ENCODE assay signal across 8 cellular contexts in genomic region chr19:41327499-41328156, GRCh38. TPM values are rescaled to one million over a fixed set of nuclear protein-coding genes. Genes with fewer than 3 reads are reported as not detected.
DNase-seq lines count a peak whose midpoint lies in the region; ATAC-seq and TF ChIP-seq lines count a peak whose summit lies in the region.

No MANE protein-coding gene starts in this region.

- CTCF ChIA-PET in PC-9 (lab: Charles Lee), result interaction anchor here (0.5 kb wide), 1 partner anchor 124 kb away, joined by 6 read pairs; no protein-coding TSS in a partner anchor

- no peaks in the 10 kb centered on the region for H3K9me3 ChIP-seq in PC-9 (ENCODE audit: insufficient read depth, low read depth)

- DNase-seq in PC-9, result peak; percentile 65 to 92
- DNase-seq in activated effector memory CD4-positive, alpha-beta T cell treated with Interleukin-2 at 50 U/mL for 16 hours, result peak; percentile 75
- DNase-seq in cardiac septum (ENCODE audit: low spot score), result peak; percentile 91
- DNase-seq in sciatic nerve (ENCODE audit: low spot score), result peak; percentile 76
- DNase-seq in HCEC 1CT, result no peak
- no peak for DNase-seq in retina

- H3K27ac ChIP-seq in PC-9, result no peak overlapping the region

- peaks cover 23% of the 10 kb centered on the region for H3F3A ChIP-seq in PC-9 (ENCODE audit: insufficient read depth, low read depth)

- no peaks in the 10 kb centered on the region for H3K27me3 ChIP-seq in PC-9 (ENCODE audit: insufficient read depth, low read depth)

- peaks cover 16% of the 10 kb centered on the region for H3K4me1 ChIP-seq in PC-9 (replicated peaks; ENCODE audit: insufficient read depth)

- TF ChIP-seq CTCF in PC-9 (conservative IDR thresholded peaks at IDR 0.05), result no peak

- no peaks in the 10 kb centered on the region for H3K9me2 ChIP-seq in PC-9 (ENCODE audit: insufficient read depth)

- H3K4me2 ChIP-seq in PC-9, result peak overlapping the region; percentile 60

- peak overlapping the region; percentile 30; the same call in 1 of the 2 replicates for H3K4me3 ChIP-seq in PC-9

- intact Hi-C loops in PC-9 (cut with micrococcal nuclease; ENCODE audit: unreplicated experiment) (loop anchor here (2.0 to 10.0 kb wide), 2 partner anchors 25 to 247 kb away; partner anchors contain the start of genes CEACAM21 and TGFB1), cardiac septum (cut with DNase I) (loop anchor here (2.0 to 5.0 kb wide), 2 partner anchors 25 to 100 kb away; partner anchors contain the start of genes B3GNT8 and TGFB1), sciatic nerve (cut with DNase I) (no loop called here)

- peak; percentile 48 for ATAC-seq in GM18520 (IDR thresholded peaks at IDR 0.05; ENCODE audit: unreplicated experiment)
- peak; percentile 51 for ATAC-seq in HG02763 (IDR thresholded peaks at IDR 0.05; ENCODE audit: unreplicated experiment)
- peak; percentile 29 for ATAC-seq in sciatic nerve

- BruUV-seq in PC-9 (replicated peaks; lab: Mats Ljungman, UMichigan), result no TSS peak

- H4K20me1 ChIP-seq in PC-9 (ENCODE audit: insufficient read depth), result no peaks in the 10 kb centered on the region

- H2AFZ ChIP-seq in PC-9, result no peak overlapping the region

- POLR2A ChIA-PET in PC-9 (lab: Charles Lee; ENCODE audit: unreplicated experiment), result interaction anchor here (0.5 kb wide), 3 partner anchors 36 to 64 kb away, joined by 3 to 22 read pairs (median 5); partner anchors contain the start of gene B9D2

- H3K36me3 ChIP-seq in PC-9 (ENCODE audit: low read depth), result no peaks in the 10 kb centered on the region

- H3K79me2 ChIP-seq in PC-9 (ENCODE audit: low read depth), result no peaks in the 10 kb centered on the region

RNA-seq across cellular contexts. Expression of gene CCDC97, which starts 17.7 kb away (rescaled TPM):
- total RNA-seq in PC-9 (2021) (24.1 and 26.4 TPM in 2 replicates), cardiac septum (17.0 TPM), sciatic nerve (29.8 TPM)

RNA-seq across cellular contexts. Expression of gene TGFB1, which starts 26.1 kb away (rescaled TPM):
- total RNA-seq in PC-9 (2021) (67.9 and 74.9 TPM in 2 replicates), cardiac septum (26.4 TPM), sciatic nerve (33.7 TPM)

RNA-seq across cellular contexts. Expression of gene B9D2, which starts 36.3 kb away (rescaled TPM):
- total RNA-seq in PC-9 (2021), result 8.0 and 10.8 TPM in 2 replicates
- 1.9 TPM for total RNA-seq in cardiac septum
- total RNA-seq in sciatic nerve, result 4.1 TPM

RNA-seq across cellular contexts. Expression of gene TMEM91, which starts 48.7 kb away (rescaled TPM):
- total RNA-seq in PC-9 (2021) (21.9 and 31.0 TPM in 2 replicates), cardiac septum (2.9 TPM), sciatic nerve (23.5 TPM)

Comparison
In these comparisons a context has a peak if more than half of its experiments do, and no peak if none do; other contexts are left out.
1. DNase-seq: peak in PC-9 (2 of 2), activated effector memory CD4-positive, alpha-beta T cell treated with Interleukin-2 at 50 U/mL for 16 hours (single experiment), cardiac septum (single experiment) and sciatic nerve (single experiment); none in HCEC 1CT (single experiment) and retina (single experiment).
2. Peak in every context shown above with its lines, with median percentiles within 50 percentile points of each other: ATAC-seq.